Comparison of ENCODE assay signal across 9 cellular contexts in the genomic region with DNA sequence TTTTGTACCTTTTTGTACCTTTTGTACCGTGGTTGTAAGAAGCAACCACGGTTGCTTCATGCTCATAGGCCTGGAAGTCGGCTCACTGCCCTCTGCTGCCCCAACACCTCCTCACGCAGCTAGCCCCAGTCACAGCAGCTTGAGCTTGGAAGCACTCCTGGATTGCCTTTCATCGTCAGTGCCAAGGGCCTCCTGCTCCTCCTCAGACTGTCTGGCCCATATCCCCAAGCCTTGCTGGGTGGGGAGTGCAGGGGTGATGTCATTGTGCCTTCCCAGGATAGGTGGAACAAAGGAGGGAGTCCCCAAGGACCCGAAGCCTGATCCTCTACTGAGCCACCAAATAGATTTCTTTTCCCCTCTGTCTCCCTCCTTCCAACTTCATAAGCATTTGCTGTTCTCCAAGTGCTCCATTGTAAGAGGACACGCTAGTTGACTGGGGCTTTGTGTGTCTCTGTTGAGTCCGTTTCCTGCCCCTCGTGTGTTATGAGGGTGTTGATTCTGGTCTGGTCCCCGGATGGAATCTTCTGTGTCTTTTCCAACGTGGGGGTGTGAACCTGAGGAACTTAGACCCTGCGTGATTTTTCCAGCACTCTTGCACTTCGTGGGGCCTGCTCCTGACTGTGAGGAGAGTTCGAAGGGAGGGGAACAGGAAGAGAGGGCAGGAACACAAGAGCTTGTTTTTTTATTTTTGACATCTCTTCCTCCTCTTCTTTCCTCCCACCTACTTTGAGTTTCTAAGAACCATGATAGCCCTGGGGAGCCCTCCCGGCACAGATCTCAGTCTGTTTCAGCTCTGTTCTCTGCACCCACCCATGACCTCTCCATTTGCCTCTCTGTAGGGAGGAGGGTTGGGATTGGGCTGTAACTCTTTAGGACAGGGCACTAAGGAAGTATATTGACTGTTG.
A peak's percentile ranks its signal among the peaks of the same experiment; 100 is the strongest.
DNase-seq lines count a peak whose midpoint lies in the region; ATAC-seq lines count a peak whose summit lies in the region.
"Had no signal": no experiment of that assay in that cellular context is flagged by ENCODE, and none has a peak within 500 bp of the region (broad histone marks: within the 10 kb centered on the region; RNA-seq: fewer than 3 reads in every experiment).

No MANE protein-coding gene starts in this region.

- H3K27ac Mint-ChIP-seq in activated naive CD8-positive, alpha-beta T cell treated with anti-CD3 and anti-CD28 coated beads for 36 hours, result peak overlapping the region; percentile 98
- peak overlapping the region; percentile 96 for H3K27ac Mint-ChIP-seq in stimulated activated naive B cell treated with anti-CD40 and anti-IgM and Interleukin-4, amounts not matched to agents 10 μg/mL and 1 μg/mL and 100 μg/mL, for 72 hours

- peaks cover 40% of the 10 kb centered on the region for H3K36me3 Mint-ChIP-seq in activated naive CD8-positive, alpha-beta T cell treated with anti-CD3 and anti-CD28 coated beads for 36 hours
- H3K36me3 Mint-ChIP-seq in stimulated activated naive B cell treated with anti-CD40 and anti-IgM and Interleukin-4, amounts not matched to agents 10 μg/mL and 1 μg/mL and 100 μg/mL, for 72 hours, result peaks cover 28 to 37% of the 10 kb centered on the region in 2 donors

- no peaks in the 10 kb centered on the region for H3K27me3 ChIP-seq in MG63
- H3K27me3 ChIP-seq: cardiac muscle cell, SJSA1 had no signal

- H3K9me3 Mint-ChIP-seq in activated naive CD8-positive, alpha-beta T cell treated with anti-CD3 and anti-CD28 coated beads for 36 hours, result no peaks in the 10 kb centered on the region
- no peaks in the 10 kb centered on the region for H3K9me3 Mint-ChIP-seq in stimulated activated naive B cell treated with anti-CD40 and anti-IgM and Interleukin-4, amounts not matched to agents 10 μg/mL and 1 μg/mL and 100 μg/mL, for 72 hours

- peak overlapping the region; percentile 79 for H3K4me3 Mint-ChIP-seq in activated naive CD8-positive, alpha-beta T cell treated with anti-CD3 and anti-CD28 coated beads for 36 hours
- peak overlapping the region; percentile 77 to 79 for H3K4me3 Mint-ChIP-seq in stimulated activated naive B cell treated with anti-CD40 and anti-IgM and Interleukin-4, amounts not matched to agents 10 μg/mL and 1 μg/mL and 100 μg/mL, for 72 hours

- H3K9me3 ChIP-seq in MG63, result no peaks in the 10 kb centered on the region
- H3K9me3 ChIP-seq: SJSA1 had no signal

- no peak for ATAC-seq in stimulated activated naive B cell treated with anti-CD40 and anti-IgM and Interleukin-4, amounts not matched to agents 10 μg/mL and 1 μg/mL and 100 μg/mL, for 72 hours (replicated peaks)

- DNase-seq in MG63 (peak; percentile 52), kidney tubule cell (ENCODE audit: low spot score) (peak; percentile 44), anterior cingulate cortex (lab: John Stamatoyannopoulos, UW) (no peak), T1000 (lab: John Stamatoyannopoulos, UW) (no peak), AML-193 (lab: John Stamatoyannopoulos, UW) (no peak)
- DNase-seq in activated naive CD8-positive, alpha-beta T cell treated with anti-CD3 and anti-CD28 coated beads for 36 hours, result peak; percentile 22
- no peak for DNase-seq in stimulated activated naive B cell treated with anti-CD40 and anti-IgM and Interleukin-4, amounts not matched to agents 10 μg/mL and 1 μg/mL and 100 μg/mL, for 72 hours

- peaks cover 83% of the 10 kb centered on the region for H3K4me1 Mint-ChIP-seq in activated naive CD8-positive, alpha-beta T cell treated with anti-CD3 and anti-CD28 coated beads for 36 hours
- peaks cover 61 to 90% of the 10 kb centered on the region in 2 donors for H3K4me1 Mint-ChIP-seq in stimulated activated naive B cell treated with anti-CD40 and anti-IgM and Interleukin-4, amounts not matched to agents 10 μg/mL and 1 μg/mL and 100 μg/mL, for 72 hours

- no peaks in the 10 kb centered on the region for H3K27me3 Mint-ChIP-seq in activated naive CD8-positive, alpha-beta T cell treated with anti-CD3 and anti-CD28 coated beads for 36 hours
- H3K27me3 Mint-ChIP-seq in stimulated activated naive B cell treated with anti-CD40 and anti-IgM and Interleukin-4, amounts not matched to agents 10 μg/mL and 1 μg/mL and 100 μg/mL, for 72 hours, result no peaks in the 10 kb centered on the region

- peaks cover 35% of the 10 kb centered on the region for H3K36me3 ChIP-seq in MG63

- no peak overlapping the region for H3K4me3 ChIP-seq in MG63
- H3K4me3 ChIP-seq: cardiac muscle cell, SJSA1 had no signal

Comparison
In these comparisons a context has a peak if more than half of its experiments do, and no peak if none do; other contexts are left out.
1. DNase-seq: peak in MG63 (single experiment), activated naive CD8-positive, alpha-beta T cell treated with anti-CD3 and anti-CD28 coated beads for 36 hours (single experiment) and kidney tubule cell (single experiment); none in stimulated activated naive B cell treated with anti-CD40 and anti-IgM and Interleukin-4, amounts not matched to agents 10 μg/mL and 1 μg/mL and 100 μg/mL, for 72 hours (single experiment), anterior cingulate cortex (0 of 58), T1000 (single experiment) and AML-193 (0 of 2).